ENCODE assay signal across 20 cellular contexts in genomic region chr3:149020839-149021252, GRCh38. TPM values are rescaled to one million over a fixed set of nuclear protein-coding genes. Genes with fewer than 3 reads are reported as not detected.
DNase-seq lines count a peak whose midpoint lies in the region; ATAC-seq, FAIRE-seq and TF ChIP-seq lines count a peak whose summit lies in the region.
"Had no signal": no experiment of that assay in that cellular context is flagged by ENCODE, and none has a peak within 500 bp of the region (broad histone marks: within the 10 kb centered on the region; RNA-seq: fewer than 3 reads in every experiment).

No MANE protein-coding gene starts in this region.

- H3K4me3 ChIP-seq in HAP-1 (no peak overlapping the region), H1 (ENCODE audit: extremely low read depth in 1 of 4, insufficient read depth in 2 of 4, low read depth in 3 of 4, low read length in 4 of 4) (peak overlapping the region in 2 of 4 experiments; percentile 13 to 19; a peak in 2 of 8 replicates), skeletal muscle tissue (ENCODE audit: low read length in 3 of 3) (no peak overlapping the region), smooth muscle cell (no peak overlapping the region)
- H3K4me3 ChIP-seq: gastroesophageal sphincter, prostate gland, suprapubic skin had no signal

- no peak overlapping the region for H4K5ac ChIP-seq in H1 (ENCODE audit: insufficient read length, low read depth, low read length)

- no peak overlapping the region for H4K8ac ChIP-seq in H1 (ENCODE audit: extremely low read depth, insufficient read depth, low read length)

- no peaks in the 10 kb centered on the region for H3F3A ChIP-seq in smooth muscle cell (ENCODE audit: low read depth)

- no peak overlapping the region for H2BK20ac ChIP-seq in H1 (ENCODE audit: low read length)

- peaks cover 6% of the 10 kb centered on the region for H3K9me3 Mint-ChIP-seq in activated T-cell treated with anti-CD3 and anti-CD28 coated beads, Interleukin-2, amount 50 U/mL, for 4 hours
- H3K9me3 Mint-ChIP-seq: activated naive CD4-positive, alpha-beta T cell treated with anti-CD3 and anti-CD28 coated beads, Interleukin-2, amount 10 ng/mL, durations not matched to agents 7 days and 5 days had no signal

- H4K20me1 ChIP-seq in H1 (replicated peaks in 1 of 2; ENCODE audit: control insufficient read depth in 1 of 2, insufficient read depth in 2 of 2, low read length in 2 of 2) (no peaks in the 10 kb centered on the region), smooth muscle cell (ENCODE audit: low read depth) (no peaks in the 10 kb centered on the region)

- no peaks in the 10 kb centered on the region for H3K27me3 ChIP-seq in HAP-1 (ENCODE audit: low read depth)
- no peaks in the 10 kb centered on the region for H3K27me3 ChIP-seq in H1 (replicated peaks in 1 of 4; ENCODE audit: control insufficient read depth in 3 of 4, extremely low read depth in 1 of 4, insufficient read depth in 3 of 4, low read length in 3 of 4)
- H3K27me3 ChIP-seq in skeletal muscle tissue (ENCODE audit: control insufficient read depth in 3 of 3, insufficient read depth in 3 of 3, low read length in 3 of 3) = no peaks in the 10 kb centered on the region
- H3K27me3 ChIP-seq in smooth muscle cell (ENCODE audit: low read depth) = no peaks in the 10 kb centered on the region
- H3K27me3 ChIP-seq: gastroesophageal sphincter, suprapubic skin had no signal

- in situ Hi-C loops in HAP-1 (cut with MboI; ENCODE audit: low sequenced_read_pairs) = no loop called here

- no peak for DNase-seq in activated T-cell treated with anti-CD3 and anti-CD28 coated beads, Interleukin-2, amount 50 U/mL, for 4 hours
- no peak for DNase-seq in activated T-cell treated with anti-CD3 and anti-CD28 coated beads for 4 hours
- peak; percentile 47 to 53 for DNase-seq in HAP-1 (ENCODE audit: low spot score in 2 of 2)
- no peak for DNase-seq in H1 (ENCODE audit: low read depth in 1 of 2, low spot score in 2 of 2)
- DNase-seq in NCI-H2227 (lab: John Stamatoyannopoulos, UW; ENCODE audit: unreplicated experiment) = no peak
- no peak for DNase-seq in smooth muscle cell (lab: John Stamatoyannopoulos, UW; ENCODE audit: unreplicated experiment)
- DNase-seq: activated naive CD4-positive, alpha-beta T cell treated with anti-CD3 and anti-CD28 coated beads, Interleukin-2, amount 10 ng/mL, durations not matched to agents 7 days and 5 days; cortex of kidney; mammary epithelial cell; naive thymus-derived CD8-positive, alpha-beta T cell; NCI-H1436; NCI-H345; RPMI8226 had no signal

- H3K27me3 Mint-ChIP-seq in activated T-cell treated with anti-CD3 and anti-CD28 coated beads, Interleukin-2, amount 50 U/mL, for 4 hours (ENCODE audit: low read depth) = no peaks in the 10 kb centered on the region
- H3K27me3 Mint-ChIP-seq: activated naive CD4-positive, alpha-beta T cell treated with anti-CD3 and anti-CD28 coated beads, Interleukin-2, amount 10 ng/mL, durations not matched to agents 7 days and 5 days; brain; naive thymus-derived CD8-positive, alpha-beta T cell had no signal

- H3K4me1 Mint-ChIP-seq in activated T-cell treated with anti-CD3 and anti-CD28 coated beads, Interleukin-2, amount 50 U/mL, for 4 hours (ENCODE audit: low read depth) = peaks cover 30% of the 10 kb centered on the region
- H3K4me1 Mint-ChIP-seq: activated naive CD4-positive, alpha-beta T cell treated with anti-CD3 and anti-CD28 coated beads, Interleukin-2, amount 10 ng/mL, durations not matched to agents 7 days and 5 days had no signal

- no peak overlapping the region for H3K4ac ChIP-seq in H1 (replicated peaks; ENCODE audit: insufficient read length, low read depth, low read length)

- H3K4me1 ChIP-seq in HAP-1 = peaks cover 25% of the 10 kb centered on the region
- peaks cover 2 to 20% (median 15%) of the 10 kb centered on the region in 4 experiments for H3K4me1 ChIP-seq in H1 (replicated peaks in 1 of 4; ENCODE audit: control insufficient read depth in 3 of 4, insufficient read depth in 4 of 4, low read length in 3 of 4)
- H3K4me1 ChIP-seq in skeletal muscle tissue (ENCODE audit: control insufficient read depth in 3 of 3, insufficient read depth in 3 of 3, low read length in 3 of 3) = peaks cover 43 to 62% (median 51%) of the 10 kb centered on the region in 3 donors
- no peaks in the 10 kb centered on the region for H3K4me1 ChIP-seq in smooth muscle cell (ENCODE audit: low read depth)
- H3K4me1 ChIP-seq: prostate gland had no signal

- H4K91ac ChIP-seq in H1 (replicated peaks; ENCODE audit: insufficient read length, low read length) = peak overlapping the region; percentile 86

- POLR2A ChIA-PET in H1 (lab: Charles Lee; ENCODE audit: partially characterized antibody) = interaction anchor here (0.6 to 1.5 kb wide), 4 partner anchors 12 to 458 kb away, joined by 3 to 7 read pairs (median 4); partner anchors contain the start of gene GYG1

- no peak for TF ChIP-seq EP300 in H1 (IDR thresholded peaks at IDR 0.05; ENCODE audit: borderline replicate concordance in 1 of 2, low read depth in 2 of 2, low read length in 2 of 2)

- no peaks in the 10 kb centered on the region for H3K23me2 ChIP-seq in H1 (ENCODE audit: low read depth, low read length)

- H3K9ac ChIP-seq in H1 (replicated peaks in 1 of 4; ENCODE audit: extremely low read depth in 1 of 4, low read depth in 3 of 4, low read length in 3 of 4) (no peak overlapping the region), skeletal muscle tissue (ENCODE audit: low read depth in 1 of 3, low read length in 3 of 3) (peak overlapping the region in 1 of 3 donors; percentile 20), smooth muscle cell (ENCODE audit: low read depth) (no peak overlapping the region)

- no peak for TF ChIP-seq POLR2A in H1 (IDR thresholded peaks at IDR 0.05; ENCODE audit: control extremely low read depth in 1 of 2, low read depth in 2 of 2, low read length in 2 of 2)

- H3K36me3 ChIP-seq in HAP-1 (replicated peaks) (peaks cover 26% of the 10 kb centered on the region), H1 (ENCODE audit: control insufficient read depth in 2 of 4, insufficient read depth in 4 of 4, low read length in 3 of 4) (peaks cover 0 to 35% (median 13%) of the 10 kb centered on the region in 4 experiments; a peak in 4 of 8 replicates), skeletal muscle tissue (ENCODE audit: control insufficient read depth in 3 of 3, insufficient read depth in 3 of 3, low read length in 3 of 3) (peaks cover 16 to 41% (median 32%) of the 10 kb centered on the region in 3 donors), smooth muscle cell (ENCODE audit: low read depth) (peaks cover 13% of the 10 kb centered on the region)
- H3K36me3 ChIP-seq: prostate gland had no signal

- no peaks in the 10 kb centered on the region for H3K79me2 ChIP-seq in H1 (ENCODE audit: control insufficient read depth in 1 of 2, insufficient read depth in 2 of 2, low read length in 2 of 2)
- H3K79me2 ChIP-seq in smooth muscle cell (ENCODE audit: low read depth) = no peaks in the 10 kb centered on the region

- CTCF ChIA-PET in H1 (lab: Charles Lee; ENCODE audit: partially characterized antibody) = interaction anchor here (0.7 to 3.9 kb wide), 5 partner anchors 19 to 99 kb away, joined by 3 to 25 read pairs (median 6); no protein-coding TSS in a partner anchor

- TF ChIP-seq CTCF in H1 (IDR thresholded peaks at IDR 0.05; ENCODE audit: control extremely low read depth in 1 of 3, insufficient read depth in 1 of 3, low read depth in 1 of 3, low read length in 3 of 3) = no peak
- no peak for TF ChIP-seq CTCF in smooth muscle cell (IDR thresholded peaks at IDR 0.05; ENCODE audit: borderline replicate concordance, insufficient read depth, poor library complexity, severe bottlenecking)

- H3K9me3 ChIP-seq in HAP-1 (peaks cover 5% of the 10 kb centered on the region; the same call in 1 of the 2 replicates), H1 (ENCODE audit: insufficient read depth in 2 of 2, low read depth in 1 of 2, low read length in 1 of 2) (peaks cover 17 to 20% of the 10 kb centered on the region in 2 experiments), skeletal muscle tissue (ENCODE audit: control insufficient read depth in 3 of 3, low read length in 3 of 3) (no peaks in the 10 kb centered on the region), smooth muscle cell (replicated peaks; ENCODE audit: low read depth) (no peaks in the 10 kb centered on the region)
- H3K9me3 ChIP-seq: prostate gland, suprapubic skin had no signal

- H2BK15ac ChIP-seq in H1 (ENCODE audit: low read length) = no peak overlapping the region

- H3K4me2 ChIP-seq in H1 (ENCODE audit: insufficient read depth in 1 of 2, low read depth in 2 of 2, low read length in 2 of 2) (peak overlapping the region; percentile 37 to 47), smooth muscle cell (no peak overlapping the region)

- no peak for TF ChIP-seq RAD21 in H1 (IDR thresholded peaks at IDR 0.05 in 1 of 2, conservative IDR thresholded peaks at IDR 0.05 in 1 of 2; ENCODE audit: low read depth in 2 of 2, low read length in 2 of 2)

- H3K4me3 Mint-ChIP-seq in activated T-cell treated with anti-CD3 and anti-CD28 coated beads, Interleukin-2, amount 50 U/mL, for 4 hours = no peak overlapping the region
- H3K4me3 Mint-ChIP-seq: activated naive CD4-positive, alpha-beta T cell treated with anti-CD3 and anti-CD28 coated beads, Interleukin-2, amount 10 ng/mL, durations not matched to agents 7 days and 5 days; naive thymus-derived CD8-positive, alpha-beta T cell had no signal

- 0 out of 2 replicates have a peak overlapping the region, but pooled peaks have one; percentile 28 for H2BK5ac ChIP-seq in H1 (ENCODE audit: low read depth, low read length)

- no peak overlapping the region for H3K23ac ChIP-seq in H1 (ENCODE audit: insufficient read length)

- 62% methylated on average over 4 of the region's 4 CpGs; no CpG with 5 or more reads in 1 of the 2 experiments for WGBS in H1 (ENCODE audit: extremely low coverage in 1 of 2, insufficient coverage in 1 of 2, insufficient read length in 1 of 2, insufficient replicate concordance in 2 of 2, low coverage in 1 of 2, low lambda C conversion rate in 2 of 2, missing lambda C conversion rate in 1 of 2), 2 experiments
- WGBS in smooth muscle cell (ENCODE audit: low lambda C conversion rate) = 90% methylated on average over 4 of the region's 4 CpGs

- FAIRE-seq in H1 (lab: Jason Lieb, UNC) = no peak
- FAIRE-seq: TTC549 had no signal

- H2BK120ac ChIP-seq in H1 (replicated peaks; ENCODE audit: low read depth, low read length) = no peak overlapping the region

- H2AFZ ChIP-seq in H1 (ENCODE audit: low read length) (no peak overlapping the region), smooth muscle cell (ENCODE audit: low read depth) (no peak overlapping the region)

- no peak overlapping the region; the same call in 1 of the 2 replicates for H2BK12ac ChIP-seq in H1 (ENCODE audit: low read depth, low read length)

- H3K27ac ChIP-seq in H1 (ENCODE audit: low read depth, low read length) = peak overlapping the region; percentile 27; the same call in 1 of the 2 replicates
- peak overlapping the region; percentile 97 for H3K27ac ChIP-seq in skeletal muscle tissue (ENCODE audit: low read depth, low read length)
- no peak overlapping the region for H3K27ac ChIP-seq in smooth muscle cell (ENCODE audit: low read depth)
- H3K27ac ChIP-seq: prostate gland, suprapubic skin had no signal

- H3K18ac ChIP-seq in H1 (ENCODE audit: extremely low read depth, low read length) = no peak overlapping the region

- peak; percentile 37 to 67 for ATAC-seq in activated T-cell treated with anti-CD3 and anti-CD28 coated beads, Interleukin-2, amount 50 U/mL, for 4 hours
- ATAC-seq in esophagus mucosa = no peak
- ATAC-seq: gastroesophageal sphincter; naive thymus-derived CD8-positive, alpha-beta T cell had no signal

- H2AK5ac ChIP-seq in H1 (ENCODE audit: low read depth, low read length) = no peak overlapping the region

- peaks cover 44% of the 10 kb centered on the region for H3K36me3 Mint-ChIP-seq in activated T-cell treated with anti-CD3 and anti-CD28 coated beads, Interleukin-2, amount 50 U/mL, for 4 hours (ENCODE audit: insufficient read depth)

- H3K79me1 ChIP-seq in H1 (ENCODE audit: low read depth, low read length) = peaks cover 2% of the 10 kb centered on the region; the same call in 1 of the 2 replicates

- H3K14ac ChIP-seq in H1 (ENCODE audit: insufficient read length) = no peak overlapping the region

- H3K56ac ChIP-seq in H1 (replicated peaks; ENCODE audit: insufficient read length, low read depth, low read length) = no peak overlapping the region

RNA-seq across cellular contexts. Expression of gene GYG1, which starts 29.5 kb away (rescaled TPM):
- total RNA-seq in activated T-cell treated with anti-CD3 and anti-CD28 coated beads, Interleukin-2, amount 50 U/mL, for 4 hours = 10 to 100 TPM; 22.5 to 26.1 (median 22.9) TPM
- 31.0 and 34.2 TPM in 2 replicates for total RNA-seq in H1 (2021; fragmentation: NEBNext Ultra II Directional; extraction: Animal tissue kit (Norgen Biotek cat#: 25700))
- polyA plus RNA-seq in H1 (2011; rRNA removed) (14.4 and 19.4 TPM in 2 replicates), smooth muscle cell (13.6 and 15.8 TPM in 2 replicates)
- 18.8 TPM for polyA plus RNA-seq in H1 (2011; cell fraction: cytosol; rRNA removed)
- 14.0 TPM for polyA plus RNA-seq in H1 (2011; cell fraction: nucleus; rRNA removed)
- 33.1 to 37.1 TPM (median 34.0 TPM) in 4 replicates for polyA plus RNA-seq in H1 (2012, experiment 1 of 2)
- polyA plus RNA-seq in H1 (2012, experiment 2 of 2) = 9.1 TPM
- polyA plus RNA-seq in H1 (2013, experiment 1 of 2) = 29.6 TPM
- 28.7 TPM for polyA plus RNA-seq in H1 (2013, experiment 2 of 2)
- 27.1 and 28.8 TPM in 2 replicates for polyA minus RNA-seq in H1 (2011; rRNA and poly(A)+ RNA removed)
- polyA minus RNA-seq in H1 (2011; cell fraction: cytosol; rRNA and poly(A)+ RNA removed) = 25.6 TPM
- polyA minus RNA-seq in H1 (2011; cell fraction: nucleus; rRNA and poly(A)+ RNA removed) = 30.7 TPM
- total RNA-seq in skeletal muscle tissue (62.6 TPM), esophagus mucosa (24.4 TPM), smooth muscle cell (23.4 and 29.8 TPM in 2 replicates)

Comparison
In these comparisons a context has a peak if more than half of its experiments do, and no peak if none do; other contexts are left out.
1. DNase-seq: peak in HAP-1 (2 of 2); none in activated T-cell treated with anti-CD3 and anti-CD28 coated beads, Interleukin-2, amount 50 U/mL, for 4 hours (single experiment), activated T-cell treated with anti-CD3 and anti-CD28 coated beads for 4 hours (single experiment), H1 (0 of 2), NCI-H2227 (single experiment) and smooth muscle cell (single experiment).